Comparison of ENCODE assay signal across 8 cellular contexts in the genomic region with DNA sequence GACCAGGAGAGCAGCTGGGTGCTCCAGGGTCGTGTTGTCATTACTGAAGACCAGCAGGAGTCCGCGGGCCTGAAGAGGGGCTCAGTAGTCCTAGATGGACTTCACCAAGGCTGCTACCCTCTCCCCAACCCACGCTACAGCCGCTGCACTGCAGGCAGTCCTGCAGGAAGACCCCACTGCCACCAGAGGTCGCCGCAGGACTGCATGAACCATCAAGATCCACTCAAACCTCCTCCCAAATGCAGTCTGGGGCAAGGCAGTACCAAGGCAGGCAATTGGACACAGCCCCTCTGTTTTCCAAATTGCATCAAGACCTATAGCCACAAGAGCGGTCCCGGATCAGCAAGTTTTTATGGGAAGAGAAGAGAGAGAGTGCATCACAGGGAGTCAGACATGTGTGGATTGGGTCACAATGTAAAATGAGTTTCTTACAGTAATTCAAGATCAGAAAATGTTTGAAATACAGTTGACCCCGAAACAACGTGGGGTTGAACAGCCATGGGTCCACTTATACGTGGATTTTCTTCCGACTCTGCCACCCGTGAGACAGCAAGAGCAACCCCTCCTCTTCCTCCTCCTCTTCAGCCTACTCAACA. TPM values are rescaled to one million over a fixed set of nuclear protein-coding genes. Genes with fewer than 3 reads are reported as not detected.
DNase-seq lines count a peak whose midpoint lies in the region; ATAC-seq and TF ChIP-seq lines count a peak whose summit lies in the region.
"Had no signal": no experiment of that assay in that cellular context is flagged by ENCODE, and none has a peak within 500 bp of the region (broad histone marks: within the 10 kb centered on the region; RNA-seq: fewer than 3 reads in every experiment).

No MANE protein-coding gene starts in this region.

- peak; percentile 99 for TF ChIP-seq CTCF in GM12875 (IDR thresholded peaks at IDR 0.05; ENCODE audit: borderline replicate concordance, insufficient read depth, low read depth, low read length)

- H3K4me3 ChIP-seq in GM12875 (ENCODE audit: low read depth, low read length) = no peak overlapping the region

- DNase-seq in HEK293T (ENCODE audit: extremely low spot score) = peak; percentile 88
- peak; percentile 84 for DNase-seq in NAMALWA (ENCODE audit: low spot score)
- DNase-seq in T-cell = peak; percentile 14 to 70 (median 58)
- DNase-seq in amniotic epithelial cell (ENCODE audit: low read depth) = peak; percentile 57
- peak; percentile 83 for DNase-seq in left ventricle myocardium superior
- DNase-seq in sciatic nerve (ENCODE audit: low spot score) = peak; percentile 89

- intact Hi-C loops in left ventricle myocardium superior (cut with micrococcal nuclease) = loop anchor here (1.0 kb wide), 1 partner anchor 51 kb away; no protein-coding TSS in a partner anchor
- intact Hi-C loops in sciatic nerve (cut with DNase I) = loop anchor here (5.0 kb wide), 1 partner anchor 49 kb away; the partner anchor contains the start of gene DZIP1L

- H3K4me3 Mint-ChIP-seq in T-cell = no peak overlapping the region

- peak; percentile 64 to 77 (median 72) for ATAC-seq in T-cell (replicated peaks in 1 of 4)
- peak; percentile 95 for ATAC-seq in left ventricle myocardium superior
- ATAC-seq in sciatic nerve = peak; percentile 93

- POLR2A ChIA-PET in HEK293T (lab: Yijun Ruan, JAX) (no interaction called here), T-cell (lab: Charles Lee) (no interaction called here)

- no peaks in the 10 kb centered on the region for H3K4me1 Mint-ChIP-seq in T-cell

- no peaks in the 10 kb centered on the region for H3K9me3 Mint-ChIP-seq in T-cell

- H3K36me3 Mint-ChIP-seq in T-cell = no peaks in the 10 kb centered on the region

- H3K27me3 Mint-ChIP-seq in T-cell = peaks cover 12 to 22% of the 10 kb centered on the region in 2 donors

- H3K27ac Mint-ChIP-seq in T-cell = no peak overlapping the region

- CTCF ChIA-PET in HEK293T (lab: Yijun Ruan, JAX) (interaction anchor here (1.3 to 2.8 kb wide), 2 partner anchors 47 to 51 kb away, joined by 6 to 21 read pairs; partner anchors contain the start of gene DZIP1L), T-cell (lab: Charles Lee) (interaction anchor here (0.6 to 1.6 kb wide), 5 partner anchors 17 to 371 kb away, joined by 3 to 9 read pairs (median 4); no protein-coding TSS in a partner anchor)

TF ChIP-seq in HEK293T, 16 proteins besides CTCF, POLR2A, EP300 and RAD21:
- TF ChIP-seq SP1 (IDR thresholded peaks at IDR 0.05) (no peak), ELF4 (IDR thresholded peaks at IDR 0.05) (no peak), FOXM1 (IDR thresholded peaks at IDR 0.05; ENCODE audit: borderline replicate concordance) (no peak), BHLHE40 (IDR thresholded peaks at IDR 0.05; ENCODE audit: borderline replicate concordance) (no peak), ARNT (IDR thresholded peaks at IDR 0.05) (no peak), LEF1 (IDR thresholded peaks at IDR 0.05; ENCODE audit: borderline replicate concordance) (no peak), PKNOX1 (IDR thresholded peaks at IDR 0.05) (no peak), L3MBTL2 (conservative IDR thresholded peaks at IDR 0.05) (no peak), NFRKB (IDR thresholded peaks at IDR 0.05) (no peak), CTBP1 (IDR thresholded peaks at IDR 0.05; ENCODE audit: borderline replicate concordance) (no peak), TARDBP (IDR thresholded peaks at IDR 0.05) (no peak), FOXA1 (IDR thresholded peaks at IDR 0.05) (no peak), HDGF (IDR thresholded peaks at IDR 0.05; ENCODE audit: borderline replicate concordance) (no peak), ZNF384 (IDR thresholded peaks at IDR 0.05) (no peak), FOXK2 (IDR thresholded peaks at IDR 0.05) (no peak), SUZ12 (IDR thresholded peaks at IDR 0.05) (no peak)

RNA-seq across cellular contexts. Expression of gene DZIP1L, which starts 46.7 kb away (rescaled TPM):
- total RNA-seq in T-cell (not detected), left ventricle myocardium superior (5.7 TPM), sciatic nerve (37.5 TPM)

RNA-seq across cellular contexts. Expression of gene CLDN18, which starts 58.7 kb away (rescaled TPM):
- under 1 TPM in 3 of 5 donors, not detected in 2; 0.18 to 0.47 (median 0.23) TPM for total RNA-seq in T-cell
- total RNA-seq in left ventricle myocardium superior = not detected
- 0.09 TPM for total RNA-seq in sciatic nerve
- total RNA-seq: urinary bladder had no signal
